ENCODE assay signal across 20 cellular contexts in the genomic region with DNA sequence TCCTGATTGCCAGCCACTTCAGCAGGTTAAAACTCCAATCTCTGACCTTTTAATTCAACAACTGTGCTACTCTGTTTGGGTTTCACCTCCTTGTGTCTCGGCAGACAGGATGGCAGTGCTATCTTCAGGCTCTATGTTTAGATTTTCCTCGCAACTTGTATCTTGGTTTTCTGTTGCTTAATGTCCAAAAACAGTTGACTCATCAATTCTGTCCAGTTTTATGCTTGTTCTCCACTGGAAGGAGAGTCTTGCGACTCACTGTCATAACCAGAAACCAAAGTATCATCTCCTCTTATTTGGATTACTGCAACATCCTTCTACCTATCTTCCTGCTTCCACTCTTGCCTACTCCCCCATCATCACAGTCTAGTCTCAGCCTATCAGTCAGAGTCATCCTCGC.
DNase-seq lines count a peak whose midpoint lies in the region; ATAC-seq, FAIRE-seq and TF ChIP-seq lines count a peak whose summit lies in the region.
"Had no signal": no experiment of that assay in that cellular context is flagged by ENCODE, and none has a peak within 500 bp of the region (broad histone marks: within the 10 kb centered on the region; RNA-seq: fewer than 3 reads in every experiment).

No MANE protein-coding gene starts in this region.

- no peaks in the 10 kb centered on the region for H3K9me1 ChIP-seq in IMR-90 (ENCODE audit: insufficient read depth, low read length)

- no peaks in the 10 kb centered on the region for H4K20me1 ChIP-seq in IMR-90 (ENCODE audit: insufficient read depth, low read length)
- H4K20me1 ChIP-seq: BLaER1 treated with 17β-estradiol and CSF1 and Interleukin-3, amounts not matched to agents 10 nM and 100 nM had no signal

- no peaks in the 10 kb centered on the region for H3K27me3 Mint-ChIP-seq in MCF 10A (ENCODE audit: insufficient read depth, unreplicated experiment)
- H3K27me3 Mint-ChIP-seq: B cell, IgD-negative memory B cell had no signal

- no peak overlapping the region for H2BK5ac ChIP-seq in IMR-90 (ENCODE audit: low read depth, low read length, poor library complexity, severe bottlenecking)

- TF ChIP-seq POLR2A in breast epithelium (IDR thresholded peaks at IDR 0.05) (no peak), GM12891 (IDR thresholded peaks at IDR 0.05; ENCODE audit: low read depth, low read length) (0 out of 2 replicates have a peak, but pooled peaks have one; percentile 10), IMR-90 (IDR thresholded peaks at IDR 0.05; ENCODE audit: low read depth, low read length) (no peak)

- H3K4ac ChIP-seq in IMR-90 (ENCODE audit: low read depth, low read length), result no peak overlapping the region

- no peak overlapping the region for H4K91ac ChIP-seq in IMR-90 (ENCODE audit: insufficient read depth, low read depth, low read length)

- H2AK5ac ChIP-seq in IMR-90 (ENCODE audit: low read depth, low read length), result no peak overlapping the region

- in situ Hi-C loops in IMR-90 (cut with MboI; ENCODE audit: low sequenced_read_pairs), result no loop called here

- no peak overlapping the region for H3K4me3 Mint-ChIP-seq in MCF 10A (ENCODE audit: unreplicated experiment)
- H3K4me3 Mint-ChIP-seq: B cell; CD8-positive, alpha-beta memory T cell; IgD-negative memory B cell had no signal

- no peak overlapping the region for H2AK9ac ChIP-seq in IMR-90 (replicated peaks; ENCODE audit: low read depth, low read length, poor library complexity)

- no peak overlapping the region for H3K27ac ChIP-seq in breast epithelium
- no peak overlapping the region for H3K27ac ChIP-seq in IMR-90 (ENCODE audit: insufficient read depth, low read length)
- H3K27ac ChIP-seq in right cardiac atrium (ENCODE audit: low read length), result no peak overlapping the region
- H3K27ac ChIP-seq: 22Rv1; BLaER1 treated with 17β-estradiol and CSF1 and Interleukin-3, amounts not matched to agents 10 nM and 100 nM had no signal

- H2BK15ac ChIP-seq in IMR-90 (ENCODE audit: low read depth, low read length), result no peak overlapping the region

- no peak for TF ChIP-seq RAD21 in IMR-90 (IDR thresholded peaks at IDR 0.05; ENCODE audit: low read length)

- H3K79me1 ChIP-seq in IMR-90 (ENCODE audit: low read depth in 1 of 2, low read length in 2 of 2), result no peaks in the 10 kb centered on the region

- dilution Hi-C loops in IMR-90 (cut with HindIII; ENCODE audit: low sequenced_read_pairs, unreplicated experiment), result no loop called here

- no peak overlapping the region for H2BK20ac ChIP-seq in IMR-90 (ENCODE audit: low read depth, low read length)

- peaks cover 12% of the 10 kb centered on the region for H3K4me1 Mint-ChIP-seq in MCF 10A (ENCODE audit: insufficient read depth, unreplicated experiment)
- H3K4me1 Mint-ChIP-seq: B cell; CD8-positive, alpha-beta memory T cell; IgD-negative memory B cell had no signal

- H4K5ac ChIP-seq in IMR-90 (ENCODE audit: low read depth, low read length), result no peak overlapping the region

- DNase-seq in MCF 10A (ENCODE audit: unreplicated experiment) (peak; percentile 17), breast epithelium (ENCODE audit: low spot score in 2 of 2) (no peak), GM12891 (ENCODE audit: insufficient read length, low spot score) (no peak), IMR-90 (no peak), fibroblast of mammary gland (ENCODE audit: low read depth) (peak; percentile 3), right cardiac atrium (no peak)
- no peak for DNase-seq in stimulated activated CD8-positive, alpha-beta memory T cell treated with anti-CD3 and anti-CD28 coated beads, Interleukin-4, amount 100 ng/mL, for 48 hours
- no peak for DNase-seq in activated CD8-positive, alpha-beta memory T cell treated with anti-CD3 and anti-CD28 coated beads, Interleukin-2, amount 50 U/mL, for 48 hours
- DNase-seq: CD8-positive, alpha-beta memory T cell; COR-L47; DMS 273 treated with DMSO at 0.1 percent for 48 hours; DMS53; DND-41; EL; KG1 had no signal

- no peak for FAIRE-seq in GM12891 (lab: Jason Lieb, UNC)

- H3K18ac ChIP-seq in IMR-90 (ENCODE audit: low read depth, low read length), result no peak overlapping the region

- POLR2A ChIA-PET in MCF 10A (lab: Yijun Ruan, JAX) (no interaction called here), IMR-90 (lab: Charles Lee; ENCODE audit: unreplicated experiment) (no interaction called here)

- intact Hi-C loops in MCF 10A (cut with micrococcal nuclease), result no loop called here
- intact Hi-C loops in breast epithelium (cut with DNase I; ENCODE audit: low total_unique reads), result no loop called here
- intact Hi-C loops in IMR-90 (cut with micrococcal nuclease), result no loop called here
- intact Hi-C loops in right cardiac atrium (cut with DNase I), result no loop called here

- no peak overlapping the region for H2BK120ac ChIP-seq in IMR-90 (ENCODE audit: low read depth, low read length)

- H3K27ac Mint-ChIP-seq in MCF 10A (ENCODE audit: low read depth, unreplicated experiment), result no peak overlapping the region
- H3K27ac Mint-ChIP-seq: B cell; CD8-positive, alpha-beta memory T cell; IgD-negative memory B cell had no signal

- H3K56ac ChIP-seq in IMR-90 (ENCODE audit: extremely low read depth, insufficient read depth, low read length), result no peak overlapping the region

- H3K4me2 ChIP-seq in IMR-90 (ENCODE audit: low read depth, low read length), result no peak overlapping the region
- H3K4me2 ChIP-seq: BLaER1 treated with 17β-estradiol and CSF1 and Interleukin-3, amounts not matched to agents 10 nM and 100 nM had no signal

- 100% methylated on average over 1 of the region's 4 CpGs; no CpG with 5 or more reads in 1 of the 2 experiments for WGBS in IMR-90 (ENCODE audit: extremely low coverage in 2 of 2, insufficient read length in 1 of 2), 2 experiments
- WGBS in right cardiac atrium, result 76% methylated on average over 4 of the region's 4 CpGs

- no peak for ATAC-seq in IMR-90 (ENCODE audit: low read depth)
- ATAC-seq in right cardiac atrium, result no peak

- no TSS peak for BruUV-seq in MCF 10A (replicated peaks; lab: Mats Ljungman, UMichigan)
- BruUV-seq in IMR-90 (replicated peaks; lab: Mats Ljungman, UMichigan), result no TSS peak

- CTCF ChIA-PET in MCF 10A (lab: Yijun Ruan, JAX), result no interaction called here
- CTCF ChIA-PET in IMR-90 (lab: Yijun Ruan, JAX), result no interaction called here

- H3K36me3 ChIP-seq in breast epithelium (no peaks in the 10 kb centered on the region), IMR-90 (ENCODE audit: control insufficient read depth, insufficient read depth, low read length) (no peaks in the 10 kb centered on the region)
- H3K36me3 ChIP-seq: BLaER1 treated with 17β-estradiol and CSF1 and Interleukin-3, amounts not matched to agents 10 nM and 100 nM; HAP-1 had no signal

- H3K4me1 ChIP-seq in breast epithelium, result no peaks in the 10 kb centered on the region
- H3K4me1 ChIP-seq in IMR-90 (ENCODE audit: control insufficient read depth, insufficient read depth, low read length), result no peaks in the 10 kb centered on the region
- no peaks in the 10 kb centered on the region for H3K4me1 ChIP-seq in right cardiac atrium (ENCODE audit: control insufficient read depth, insufficient read depth, low read length)
- H3K4me1 ChIP-seq: HAP-1 had no signal

- no peaks in the 10 kb centered on the region for H3K9me3 Mint-ChIP-seq in MCF 10A (ENCODE audit: unreplicated experiment)

- H3K23ac ChIP-seq in IMR-90 (ENCODE audit: low read depth, low read length), result no peak overlapping the region

- no peak for TF ChIP-seq CTCF in MCF 10A (IDR thresholded peaks at IDR 0.05; ENCODE audit: unreplicated experiment)
- no peak for TF ChIP-seq CTCF in breast epithelium (IDR thresholded peaks at IDR 0.05)
- no peak for TF ChIP-seq CTCF in IMR-90 (conservative IDR thresholded peaks at IDR 0.05; ENCODE audit: low read depth, low read length)
- TF ChIP-seq CTCF in fibroblast of mammary gland (conservative IDR thresholded peaks at IDR 0.05; ENCODE audit: control insufficient read depth, insufficient read depth, low read depth, low read length), result no peak

- H3K36me3 Mint-ChIP-seq in MCF 10A (ENCODE audit: insufficient read depth, unreplicated experiment), result peaks cover 6% of the 10 kb centered on the region
- H3K36me3 Mint-ChIP-seq: CD8-positive, alpha-beta memory T cell; IgD-negative memory B cell had no signal

- no peak overlapping the region for H2AFZ ChIP-seq in IMR-90 (replicated peaks; ENCODE audit: low read length, poor library complexity)

- H3K4me3 ChIP-seq in breast epithelium (no peak overlapping the region), IMR-90 (ENCODE audit: insufficient read depth, low read depth, low read length) (no peak overlapping the region), fibroblast of mammary gland (ENCODE audit: control insufficient read depth, low read depth, low read length) (no peak overlapping the region), right cardiac atrium (ENCODE audit: low read length) (no peak overlapping the region)
- H3K4me3 ChIP-seq: BLaER1 treated with 17β-estradiol and CSF1 and Interleukin-3, amounts not matched to agents 10 nM and 100 nM; HAP-1 had no signal

- no peak overlapping the region for H3K14ac ChIP-seq in IMR-90 (replicated peaks; ENCODE audit: low read depth, low read length)

- no peak overlapping the region for H4K8ac ChIP-seq in IMR-90 (ENCODE audit: low read depth in 2 of 2, low read length in 2 of 2)

- H3K9ac ChIP-seq in IMR-90 (ENCODE audit: low read depth, low read length), result no peak overlapping the region
- H3K9ac ChIP-seq: BLaER1 treated with 17β-estradiol and CSF1 and Interleukin-3, amounts not matched to agents 10 nM and 100 nM had no signal

- no peaks in the 10 kb centered on the region for H3K27me3 ChIP-seq in breast epithelium
- no peaks in the 10 kb centered on the region for H3K27me3 ChIP-seq in IMR-90 (ENCODE audit: control insufficient read depth, insufficient read depth, low read length)
- no peaks in the 10 kb centered on the region for H3K27me3 ChIP-seq in right cardiac atrium (ENCODE audit: control insufficient read depth, insufficient read depth)
- H3K27me3 ChIP-seq: BLaER1 treated with 17β-estradiol and CSF1 and Interleukin-3, amounts not matched to agents 10 nM and 100 nM had no signal

- H3K9me3 ChIP-seq in breast epithelium, result no peaks in the 10 kb centered on the region
- peaks cover 7% of the 10 kb centered on the region for H3K9me3 ChIP-seq in IMR-90 (ENCODE audit: control insufficient read depth, insufficient read depth, low read length)
- no peaks in the 10 kb centered on the region for H3K9me3 ChIP-seq in right cardiac atrium (ENCODE audit: control insufficient read depth, low read length)
- H3K9me3 ChIP-seq: BLaER1 treated with 17β-estradiol and CSF1 and Interleukin-3, amounts not matched to agents 10 nM and 100 nM; HAP-1 had no signal

TF ChIP-seq in GM12891, 5 proteins besides CTCF, POLR2A, EP300 and RAD21 (continues in another document):
- no peak for TF ChIP-seq TAF1 (IDR thresholded peaks at IDR 0.05; ENCODE audit: low read depth, low read length)
- no peak for TF ChIP-seq SPI1 (IDR thresholded peaks at IDR 0.05; ENCODE audit: low read depth, low read length)
- no peak for TF ChIP-seq POU2F2 (IDR thresholded peaks at IDR 0.05; ENCODE audit: low read depth, low read length)
- no peak for TF ChIP-seq PAX5 (IDR thresholded peaks at IDR 0.05; ENCODE audit: insufficient read depth, low read length, severe bottlenecking)

TF ChIP-seq in IMR-90, 13 proteins besides CTCF, POLR2A, EP300 and RAD21 (continues in another document):
- TF ChIP-seq FOS (IDR thresholded peaks at IDR 0.05; ENCODE audit: low read depth, low read length), result no peak
- no peak for TF ChIP-seq MAZ (IDR thresholded peaks at IDR 0.05; ENCODE audit: borderline replicate concordance, low read depth, low read length)

Comparison
In these comparisons a context has a peak if more than half of its experiments do, and no peak if none do; other contexts are left out.
1. DNase-seq: peak in MCF 10A (single experiment) and fibroblast of mammary gland (single experiment); none in breast epithelium (0 of 2), GM12891 (single experiment), IMR-90 (single experiment), stimulated activated CD8-positive, alpha-beta memory T cell treated with anti-CD3 and anti-CD28 coated beads, Interleukin-4, amount 100 ng/mL, for 48 hours (single experiment), activated CD8-positive, alpha-beta memory T cell treated with anti-CD3 and anti-CD28 coated beads, Interleukin-2, amount 50 U/mL, for 48 hours (single experiment) and right cardiac atrium (0 of 3).